In the genomic region with DNA sequence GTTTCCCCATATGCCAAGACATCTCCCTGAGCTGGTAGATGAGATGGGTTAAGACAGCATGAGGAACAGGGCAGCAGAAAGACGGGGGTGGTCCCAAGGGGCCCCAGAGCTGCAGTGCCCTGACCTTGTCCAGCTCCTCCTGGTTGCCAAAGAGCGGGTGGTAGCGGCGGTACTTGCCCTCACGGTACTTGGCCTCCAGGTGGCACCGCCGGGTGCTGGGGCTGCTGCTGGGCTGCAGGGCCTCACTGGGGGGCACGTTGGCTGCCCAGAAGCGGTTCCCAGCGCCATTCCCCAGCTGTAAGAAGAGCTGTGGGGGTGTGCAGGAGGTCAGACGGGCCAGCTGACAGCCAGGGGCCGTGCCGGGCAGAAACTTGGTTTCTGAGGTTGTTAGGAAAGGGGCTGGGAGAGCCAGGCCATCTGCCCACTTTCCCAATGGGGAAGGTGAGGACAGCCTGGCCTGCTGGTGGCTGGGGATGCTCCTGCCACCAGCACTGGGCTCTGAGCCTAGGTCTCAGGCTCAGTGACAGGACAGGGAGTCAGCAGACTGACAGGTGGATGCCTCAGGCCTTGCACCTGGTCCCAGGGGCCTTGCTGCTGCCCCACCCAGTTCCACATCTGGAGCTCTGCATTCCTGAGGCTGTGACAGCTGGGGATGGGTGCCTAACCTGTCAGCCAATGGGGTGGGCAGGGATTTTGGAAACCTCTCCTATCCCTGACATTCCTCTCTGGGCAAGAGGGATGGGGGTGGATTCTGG, we compare ENCODE assay signal across 11 cellular contexts. TPM values are rescaled to one million over a fixed set of nuclear protein-coding genes. Genes with fewer than 3 reads are reported as not detected.
A peak's percentile ranks its signal among the peaks of the same experiment; 100 is the strongest.
DNase-seq lines count a peak whose midpoint lies in the region; ATAC-seq, FAIRE-seq and TF ChIP-seq lines count a peak whose summit lies in the region.
"Had no signal": no experiment of that assay in that cellular context is flagged by ENCODE, and none has a peak within 500 bp of the region (broad histone marks: within the 10 kb centered on the region; RNA-seq: fewer than 3 reads in every experiment).

No MANE protein-coding gene starts in this region.

- H3K9me1 ChIP-seq in K562 (ENCODE audit: control insufficient read depth, insufficient read depth, low read length): no peaks in the 10 kb centered on the region

- no peaks in the 10 kb centered on the region for H3F3A ChIP-seq in SK-N-SH (replicated peaks; ENCODE audit: insufficient read depth)

- no peaks in the 10 kb centered on the region for H3K27me3 Mint-ChIP-seq in activated T-cell treated with anti-CD3 and anti-CD28 coated beads, Interleukin-2, amount 50 U/mL, for 4 hours (ENCODE audit: low read depth)

- H3K36me3 Mint-ChIP-seq in activated T-cell treated with anti-CD3 and anti-CD28 coated beads, Interleukin-2, amount 50 U/mL, for 4 hours (ENCODE audit: insufficient read depth): peaks cover 46% of the 10 kb centered on the region

- no peaks in the 10 kb centered on the region for H3K9me2 ChIP-seq in SK-N-SH

- H3K4me2 ChIP-seq in SK-N-SH (no peak overlapping the region), K562 (ENCODE audit: insufficient read depth, low read length) (no peak overlapping the region)

- CTCF ChIA-PET in SK-N-SH (lab: Yijun Ruan, JAX) (interaction anchor here (0.9 to 2.9 kb wide), 6 partner anchors 17 to 61 kb away, joined by 3 to 15 read pairs (median 3); no protein-coding TSS in a partner anchor), K562 (lab: Yijun Ruan, JAX; ENCODE audit: low intra/inter-chr PET ratio) (interaction anchor here (0.6 kb wide), 1 partner anchor 105 kb away, joined by 3 read pairs; no protein-coding TSS in a partner anchor)

- 92% methylated on average over 5 of the region's 13 CpGs for WGBS in SK-N-SH (ENCODE audit: low lambda C conversion rate)
- 80% methylated on average over 10 of the region's 13 CpGs for WGBS in K562 (ENCODE audit: insufficient coverage, low coverage, missing lambda C conversion rate)
- WGBS in thyroid gland, 2 donors: 87 to 88% methylated on average over 10 to 12 of the region's 13 CpGs

- in situ Hi-C loops in K562 (cut with MboI): no loop called here

- no peak for ATAC-seq in SK-N-SH treated with all-trans-retinoic acid at 6 μM for 48 hours
- ATAC-seq in K562: no peak
- ATAC-seq in activated T-cell treated with anti-CD3 and anti-CD28 coated beads, Interleukin-2, amount 50 U/mL, for 4 hours: no peak
- no peak for ATAC-seq in GM19324 (IDR thresholded peaks at IDR 0.05; ENCODE audit: low FRiP score, unreplicated experiment)

- no TSS peak for BruUV-seq in K562 (replicated peaks; lab: Mats Ljungman, UMichigan)

- POLR2A ChIA-PET in SK-N-SH (lab: Yijun Ruan, JAX) (no interaction called here), K562 (lab: Yijun Ruan, JAX) (interaction anchor here (0.6 kb wide), 1 partner anchor 13 kb away, joined by 3 read pairs; no protein-coding TSS in a partner anchor)

- no peak overlapping the region for H2AFZ ChIP-seq in SK-N-SH (ENCODE audit: low read depth)
- no peak overlapping the region for H2AFZ ChIP-seq in K562 (ENCODE audit: low read depth, low read length)

- H3K79me2 ChIP-seq in SK-N-SH (ENCODE audit: insufficient read depth): no peaks in the 10 kb centered on the region
- no peaks in the 10 kb centered on the region for H3K79me2 ChIP-seq in K562 (ENCODE audit: control insufficient read depth, insufficient read depth, low read length)

- H3K4me3 Mint-ChIP-seq in activated T-cell treated with anti-CD3 and anti-CD28 coated beads, Interleukin-2, amount 50 U/mL, for 4 hours: no peak overlapping the region

- H4K20me1 ChIP-seq in SK-N-SH (ENCODE audit: insufficient read depth) (no peaks in the 10 kb centered on the region), K562 (replicated peaks; ENCODE audit: control insufficient read depth, insufficient read depth, low read length) (no peaks in the 10 kb centered on the region)

- H3K27ac ChIP-seq in SK-N-SH (ENCODE audit: low read depth in 2 of 2, low read length in 1 of 2): peak overlapping the region in 1 of 2 experiments; percentile 31; a peak in 2 of 4 replicates
- no peak overlapping the region for H3K27ac ChIP-seq in K562 (ENCODE audit: extremely low read depth, low read depth, low read length)
- no peak overlapping the region for H3K27ac ChIP-seq in kidney (ENCODE audit: low read depth in 2 of 2, low read length in 2 of 2)
- peak overlapping the region in 2 of 3 donors; percentile 29 to 44 for H3K27ac ChIP-seq in thyroid gland

- H3K9ac ChIP-seq in SK-N-SH: no peak overlapping the region
- H3K9ac ChIP-seq in K562 (ENCODE audit: insufficient read depth in 1 of 2, low read depth in 2 of 2, low read length in 2 of 2): peak overlapping the region in 1 of 2 experiments; percentile 65; a peak in 2 of 4 replicates
- H3K9ac ChIP-seq in kidney (ENCODE audit: low read length in 2 of 2): no peak overlapping the region

- H3K4me1 ChIP-seq in SK-N-SH (ENCODE audit: control insufficient read depth in 1 of 2, insufficient read depth in 2 of 2, low read depth in 1 of 2, low read length in 1 of 2) (peaks cover 0 to 12% of the 10 kb centered on the region in 2 experiments; a peak in 1 of 4 replicates), K562 (replicated peaks in 1 of 2; ENCODE audit: control insufficient read depth in 2 of 2, insufficient read depth in 2 of 2, low read length in 2 of 2) (peaks cover 0 to 32% of the 10 kb centered on the region in 2 experiments; a peak in 1 of 5 replicates), kidney (ENCODE audit: control insufficient read depth in 1 of 2, insufficient read depth in 1 of 2, low read depth in 1 of 2, low read length in 2 of 2) (peaks cover 0 to 3% of the 10 kb centered on the region in 2 donors), thyroid gland (peaks cover 17 to 44% of the 10 kb centered on the region in 2 donors)

- TF ChIP-seq CTCF in SK-N-SH (IDR thresholded peaks at IDR 0.05) (peak; percentile 17; the same call in 1 of the 2 replicates), K562 (IDR thresholded peaks at IDR 0.05 in 2 of 3, conservative IDR thresholded peaks at IDR 0.05 in 1 of 3; ENCODE audit: insufficient read depth in 2 of 3, low read depth in 1 of 3, low read length in 3 of 3) (no peak), kidney (IDR thresholded peaks at IDR 0.05; ENCODE audit: borderline replicate concordance, extremely low read depth, insufficient read depth) (no peak), thyroid gland (IDR thresholded peaks at IDR 0.05) (no peak)

- H3K9me3 ChIP-seq in SK-N-SH: no peaks in the 10 kb centered on the region
- no peaks in the 10 kb centered on the region for H3K9me3 ChIP-seq in K562 (replicated peaks; ENCODE audit: control insufficient read depth, insufficient read depth, low read depth, low read length)
- no peaks in the 10 kb centered on the region for H3K9me3 ChIP-seq in kidney (ENCODE audit: control insufficient read depth in 1 of 2, low read length in 2 of 2)
- H3K9me3 ChIP-seq in thyroid gland: no peaks in the 10 kb centered on the region

- H3K27me3 ChIP-seq in SK-N-SH (ENCODE audit: insufficient read depth) (no peaks in the 10 kb centered on the region), K562 (ENCODE audit: control insufficient read depth in 2 of 2, insufficient read depth in 2 of 2, low read length in 2 of 2) (no peaks in the 10 kb centered on the region), thyroid gland (no peaks in the 10 kb centered on the region)

- FAIRE-seq in K562 (lab: Jason Lieb, UNC) (no peak), kidney (lab: Jason Lieb, UNC) (no peak)
- FAIRE-seq: A204.1 had no signal

- H3K9me3 Mint-ChIP-seq in activated T-cell treated with anti-CD3 and anti-CD28 coated beads, Interleukin-2, amount 50 U/mL, for 4 hours: no peaks in the 10 kb centered on the region

- TF ChIP-seq POLR2A in K562 (conservative IDR thresholded peaks at IDR 0.05) (no peak), thyroid gland (IDR thresholded peaks at IDR 0.05) (no peak)

- TF ChIP-seq RAD21 in SK-N-SH (IDR thresholded peaks at IDR 0.05; ENCODE audit: low read length) (no peak), K562 (CRISPR knock-in tag; conservative IDR thresholded peaks at IDR 0.05 in 1 of 2, IDR thresholded peaks at IDR 0.05 in 1 of 2) (no peak)

- DNase-seq in SK-N-SH (no peak), K562 (ENCODE audit: extremely low read depth in 1 of 4, low spot score in 3 of 4) (no peak), kidney (peak; percentile 67), thyroid gland (no peak)
- DNase-seq in activated naive CD4-positive, alpha-beta T cell treated with anti-CD3 and anti-CD28 coated beads, Interleukin-2, amount 50 U/mL, for 16 hours: no peak
- no peak for DNase-seq in activated T-cell treated with anti-CD3 and anti-CD28 coated beads, Interleukin-2, amount 50 U/mL, for 4 hours
- DNase-seq: activated CD4-positive, alpha-beta T cell treated with anti-CD3 and anti-CD28 coated beads for 4 hours had no signal

- intact Hi-C loops in K562 (cut with micrococcal nuclease) (no loop called here), kidney (cut with DNase I) (no loop called here), thyroid gland (cut with DNase I) (no loop called here)

- no peaks in the 10 kb centered on the region for H3K4me1 Mint-ChIP-seq in activated T-cell treated with anti-CD3 and anti-CD28 coated beads, Interleukin-2, amount 50 U/mL, for 4 hours (ENCODE audit: low read depth)

- TF ChIP-seq EP300 in SK-N-SH (IDR thresholded peaks at IDR 0.05; ENCODE audit: borderline replicate concordance in 1 of 2, low read depth in 1 of 2, low read length in 1 of 2) (no peak), K562 (IDR thresholded peaks at IDR 0.05; ENCODE audit: low read length) (no peak)

- H3K36me3 ChIP-seq in SK-N-SH (replicated peaks in 1 of 2; ENCODE audit: control insufficient read depth in 1 of 2, insufficient read depth in 2 of 2, low read length in 1 of 2) (peaks cover 7 to 42% of the 10 kb centered on the region in 2 experiments), K562 (ENCODE audit: control insufficient read depth, insufficient read depth, low read length) (peaks cover 86% of the 10 kb centered on the region; the same call in 2 of the 3 replicates), kidney (ENCODE audit: control insufficient read depth in 1 of 2, insufficient read depth in 2 of 2, low read length in 2 of 2) (peaks cover 36 to 56% of the 10 kb centered on the region in 2 donors), thyroid gland (peaks cover 42 to 57% of the 10 kb centered on the region in 2 donors)

- H3K4me3 ChIP-seq in SK-N-SH (ENCODE audit: low read depth in 2 of 2, low read length in 1 of 2) (no peak overlapping the region), K562 (no peak overlapping the region), kidney (ENCODE audit: low read length in 2 of 2) (no peak overlapping the region), thyroid gland (replicated peaks in 1 of 3) (no peak overlapping the region)

RNA-seq across cellular contexts. Expression of a gene that starts 30.0 kb away (rescaled TPM):
- polyA plus RNA-seq in SK-N-SH (2012; rRNA removed) (0.32 and 0.43 TPM in 2 replicates), K562 (2011; rRNA removed) (4.3 and 15.2 TPM in 2 replicates), K562 (2014; fragmentation: Illumina TruSeq; extraction: Trizol) (1.3 and 2.2 TPM in 2 replicates), K562 (2014; fragmentation: Nextera tagmentation; extraction: Ambion mirVana) (under 1 TPM in 1 of 2 experiments, not detected in 1; 0.21 TPM), K562 (2014; rRNA removed) (1.0 and 1.6 TPM in 2 replicates), kidney (ENCODE audit: insufficient read depth, low read depth, low replicate concordance) (12.6 TPM)
- polyA plus RNA-seq in SK-N-SH (2012; cell fraction: cytosol; rRNA removed): 0.15 and 0.60 TPM in 2 replicates
- 0.85 and 1.0 TPM in 2 replicates for polyA plus RNA-seq in SK-N-SH (2012; cell fraction: nucleus; rRNA removed)
- total RNA-seq in K562 (2011; cell fraction: chromatin; rRNA removed; ENCODE audit: low replicate concordance): 33.8 and 109 TPM in 2 replicates
- total RNA-seq in K562 (2011; cell fraction: nucleolus; rRNA removed): 31.6 and 45.0 TPM in 2 replicates
- 31.0 and 37.9 TPM in 2 replicates for total RNA-seq in K562 (2011; cell fraction: nucleoplasm; rRNA removed)
- total RNA-seq in K562 (2014; rRNA removed) (0.45 and 1.6 TPM in 2 replicates), K562 (2014; rRNA removed; fragmentation: Illumina TruSeq; extraction: Trizol) (0.47 and 1.4 TPM in 2 replicates), K562 (2015; rRNA removed; fragmentation: Illumina TruSeq; extraction: Trizol) (0.07 and 0.11 TPM in 2 replicates), K562 (2021) (1.1 and 3.4 TPM in 2 replicates), kidney (42.0 TPM), thyroid gland (10 to 100 TPM; 40.2 to 69.6 (median 50.4) TPM)
- polyA plus RNA-seq in K562 (2011; cell fraction: cytosol; rRNA removed): 3.3 and 12.5 TPM in 2 replicates
- polyA plus RNA-seq in K562 (2011; cell fraction: nucleus; rRNA removed): 25.6 and 137 TPM in 2 replicates
- 1.4 and 2.1 TPM in 2 replicates for polyA plus RNA-seq in K562 (2012)
- polyA minus RNA-seq in K562 (2011; rRNA and poly(A)+ RNA removed): 3.2 and 18.9 TPM in 2 replicates
- polyA minus RNA-seq in K562 (2011; cell fraction: cytosol; rRNA and poly(A)+ RNA removed): 1.7 and 6.5 TPM in 2 replicates
- 15.6 and 36.5 TPM in 2 replicates for polyA minus RNA-seq in K562 (2011; cell fraction: nucleus; rRNA and poly(A)+ RNA removed)
- total RNA-seq in activated T-cell treated with anti-CD3 and anti-CD28 coated beads, Interleukin-2, amount 50 U/mL, for 4 hours: under 1 TPM; 0.53 to 0.71 (median 0.60) TPM
- total RNA-seq: G401 had no signal

RNA-seq across cellular contexts. Expression of a gene that starts 48.0 kb away (rescaled TPM):
- polyA plus RNA-seq in SK-N-SH (2012; rRNA removed) (43.4 and 56.6 TPM in 2 replicates), K562 (2011; rRNA removed) (22.1 and 37.3 TPM in 2 replicates), K562 (2014; fragmentation: Illumina TruSeq; extraction: Trizol) (24.6 and 31.8 TPM in 2 replicates), K562 (2014; fragmentation: Nextera tagmentation; extraction: Ambion mirVana) (under 1 TPM; 0.23 to 0.38 TPM), K562 (2014; rRNA removed) (34.1 and 38.4 TPM in 2 replicates), kidney (ENCODE audit: insufficient read depth, low read depth, low replicate concordance) (58.2 TPM)
- 21.6 and 37.3 TPM in 2 replicates for polyA plus RNA-seq in SK-N-SH (2012; cell fraction: cytosol; rRNA removed)
- 118 and 136 TPM in 2 replicates for polyA plus RNA-seq in SK-N-SH (2012; cell fraction: nucleus; rRNA removed)
- total RNA-seq in K562 (2011; cell fraction: chromatin; rRNA removed; ENCODE audit: low replicate concordance): 154 and 336 TPM in 2 replicates
- total RNA-seq in K562 (2011; cell fraction: nucleolus; rRNA removed): 191 and 196 TPM in 2 replicates
- 146 and 161 TPM in 2 replicates for total RNA-seq in K562 (2011; cell fraction: nucleoplasm; rRNA removed)
- total RNA-seq in K562 (2014; rRNA removed) (42.0 and 46.1 TPM in 2 replicates), K562 (2014; rRNA removed; fragmentation: Illumina TruSeq; extraction: Trizol) (7.4 and 10.6 TPM in 2 replicates), K562 (2015; rRNA removed; fragmentation: Illumina TruSeq; extraction: Trizol) (24.6 and 26.1 TPM in 2 replicates), K562 (2021) (60.7 and 67.0 TPM in 2 replicates), kidney (80.8 TPM), thyroid gland (100 to 1,000 TPM in 3 of 4 donors, 10 to 100 TPM in 1; 90.3 to 146 (median 122) TPM)
- polyA plus RNA-seq in K562 (2011; cell fraction: cytosol; rRNA removed): 24.6 and 28.2 TPM in 2 replicates
- polyA plus RNA-seq in K562 (2011; cell fraction: nucleus; rRNA removed): 196 and 222 TPM in 2 replicates
- 43.7 and 72.2 TPM in 2 replicates for polyA plus RNA-seq in K562 (2012)
- 21.7 and 23.5 TPM in 2 replicates for polyA minus RNA-seq in K562 (2011; rRNA and poly(A)+ RNA removed)
- polyA minus RNA-seq in K562 (2011; cell fraction: cytosol; rRNA and poly(A)+ RNA removed): 35.0 and 48.2 TPM in 2 replicates
- 50.9 and 51.5 TPM in 2 replicates for polyA minus RNA-seq in K562 (2011; cell fraction: nucleus; rRNA and poly(A)+ RNA removed)
- 10 to 100 TPM; 52.3 to 58.1 (median 52.8) TPM for total RNA-seq in activated T-cell treated with anti-CD3 and anti-CD28 coated beads, Interleukin-2, amount 50 U/mL, for 4 hours

Comparison
In these comparisons a context has a peak if more than half of its experiments do, and no peak if none do; other contexts are left out.
1. H3K27ac ChIP-seq: peak in thyroid gland (2 of 3); none in K562 (single experiment) and kidney (0 of 2).